13 cellular contexts compared by ENCODE assay signal in genomic region chr13:41224113-41225110, GRCh38.
DNase-seq lines count a peak whose midpoint lies in the region; ATAC-seq and TF ChIP-seq lines count a peak whose summit lies in the region.
"Had no signal": no experiment of that assay in that cellular context is flagged by ENCODE, and none has a peak within 500 bp of the region (broad histone marks: within the 10 kb centered on the region; RNA-seq: fewer than 3 reads in every experiment).

No MANE protein-coding gene starts in this region.

- TF ChIP-seq CTCF in astrocyte of the cerebellum (IDR thresholded peaks at IDR 0.05; ENCODE audit: low read depth, low read length, missing control alignments): no peak

- H2AFZ ChIP-seq in ACC112 (ENCODE audit: low read length, unreplicated experiment): no peak overlapping the region

- no peaks in the 10 kb centered on the region for H3K27me3 ChIP-seq in ACC112 (ENCODE audit: insufficient read depth, low read length)

- ATAC-seq in HG02763 (IDR thresholded peaks at IDR 0.05; ENCODE audit: unreplicated experiment): no peak
- no peak for ATAC-seq in GM18502 (IDR thresholded peaks at IDR 0.05; ENCODE audit: poor library complexity, unreplicated experiment)
- ATAC-seq: activated CD4-positive, CD25-positive, alpha-beta regulatory T cell treated with anti-CD3 and anti-CD28 coated beads, Interleukin-2, amount 50 U/mL, for 24 hours; T-cell had no signal

- 0 out of 2 replicates have a peak, but pooled peaks cover under 1% of the 10 kb centered on the region for H3K36me3 ChIP-seq in ACC112 (ENCODE audit: insufficient read depth, low read length)
- H3K36me3 ChIP-seq: HAP-1 had no signal

- H3K4me3 ChIP-seq in ACC112 (ENCODE audit: low read depth, low read length): no peak overlapping the region; the same call in 1 of the 2 replicates
- H3K4me3 ChIP-seq in astrocyte of the cerebellum (ENCODE audit: low read depth, low read length): no peak overlapping the region
- H3K4me3 ChIP-seq: HAP-1 had no signal

- H3K79me2 ChIP-seq in ACC112 (ENCODE audit: control insufficient read depth, insufficient read depth, low read length, unreplicated experiment): no peaks in the 10 kb centered on the region

- DNase-seq in HS-5 (ENCODE audit: low read depth): peak; percentile 41
- peak; percentile 20 for DNase-seq in astrocyte of the cerebellum (ENCODE audit: low read depth)
- peak; percentile 67 for DNase-seq in glomerular visceral epithelial cell (ENCODE audit: extremely low spot score)
- no peak for DNase-seq in NCI-H510A treated with DMSO at 0.1 percent for 48 hours (lab: John Stamatoyannopoulos, UW)
- DNase-seq in stimulated activated CD4-positive, alpha-beta T cell treated with anti-CD3 and anti-CD28 coated beads, Interleukin-12 subunit alpha, Interleukin-12 subunit beta, amount 100 ng/mL, for 4 hours: no peak
- DNase-seq: activated naive CD4-positive, alpha-beta T cell treated with anti-CD3 and anti-CD28 coated beads, Interleukin-2, amount 50 U/mL, for 16 hours; NCI-H2227 treated with DMSO at 0.1 percent for 48 hours; T-cell had no signal

- peaks cover 15% of the 10 kb centered on the region for H3K4me1 ChIP-seq in ACC112 (ENCODE audit: control insufficient read depth, insufficient read depth, low read length, unreplicated experiment)

- in situ Hi-C loops in astrocyte of the cerebellum (cut with HindIII; ENCODE audit: low sequenced_read_pairs): no loop called here

- H3K27ac ChIP-seq in ACC112 (ENCODE audit: low read depth, low read length): peak overlapping the region; percentile 46

Comparison
In these comparisons a context has a peak if more than half of its experiments do, and no peak if none do; other contexts are left out.
1. DNase-seq: peak in HS-5 (single experiment), astrocyte of the cerebellum (single experiment) and glomerular visceral epithelial cell (single experiment); none in NCI-H510A treated with DMSO at 0.1 percent for 48 hours (single experiment) and stimulated activated CD4-positive, alpha-beta T cell treated with anti-CD3 and anti-CD28 coated beads, Interleukin-12 subunit alpha, Interleukin-12 subunit beta, amount 100 ng/mL, for 4 hours (single experiment).